ENCODE assay signal across 20 cellular contexts in the genomic region with DNA sequence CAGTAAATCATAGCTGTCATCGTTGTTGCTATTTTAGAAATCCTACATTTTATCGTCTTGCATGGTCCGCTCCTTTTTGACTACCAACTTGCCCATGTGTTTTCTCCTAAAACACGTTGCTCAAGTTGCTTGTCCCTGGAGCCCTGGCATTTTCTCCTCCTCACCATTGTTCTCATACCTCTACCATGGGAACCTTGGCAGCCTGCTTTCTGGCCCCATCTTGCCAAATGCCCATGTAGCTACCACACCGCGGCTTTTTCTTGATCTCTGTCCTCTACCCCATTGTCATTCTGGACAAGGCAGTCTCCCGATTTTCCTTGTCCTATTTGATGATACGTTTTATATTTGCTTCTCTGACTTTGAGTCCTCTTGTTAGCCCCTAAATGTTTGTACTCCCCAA. TPM values are rescaled to one million over a fixed set of nuclear protein-coding genes. Genes with fewer than 3 reads are reported as not detected.
A peak's percentile ranks its signal among the peaks of the same experiment; 100 is the strongest.
DNase-seq lines count a peak whose midpoint lies in the region; ATAC-seq and TF ChIP-seq lines count a peak whose summit lies in the region.
"Had no signal": no experiment of that assay in that cellular context is flagged by ENCODE, and none has a peak within 500 bp of the region (broad histone marks: within the 10 kb centered on the region; RNA-seq: fewer than 3 reads in every experiment).

No MANE protein-coding gene starts in this region.

- H3K9me3 ChIP-seq in breast epithelium: no peaks in the 10 kb centered on the region
- no peaks in the 10 kb centered on the region for H3K9me3 ChIP-seq in ascending aorta
- H3K9me3 ChIP-seq in psoas muscle: no peaks in the 10 kb centered on the region
- H3K9me3 ChIP-seq: A549 had no signal

- H3K36me3 ChIP-seq in breast epithelium (no peaks in the 10 kb centered on the region), ascending aorta (peaks cover 10 to 19% of the 10 kb centered on the region in 2 donors), psoas muscle (ENCODE audit: insufficient read depth in 1 of 2, low read depth in 1 of 2) (peaks cover 0 to 20% of the 10 kb centered on the region in 2 donors)

- TF ChIP-seq CTCF in MCF 10A (IDR thresholded peaks at IDR 0.05; ENCODE audit: unreplicated experiment) (no peak), breast epithelium (IDR thresholded peaks at IDR 0.05) (no peak), ascending aorta (IDR thresholded peaks at IDR 0.05) (no peak), psoas muscle (IDR thresholded peaks at IDR 0.05) (no peak)

- POLR2A ChIA-PET in MCF 10A (lab: Yijun Ruan, JAX): interaction anchor here (0.6 to 0.8 kb wide), 2 partner anchors 15 to 32 kb away, joined by 3 to 5 read pairs; no protein-coding TSS in a partner anchor

- peaks cover 15% of the 10 kb centered on the region for H3K4me1 Mint-ChIP-seq in MCF 10A (ENCODE audit: insufficient read depth, unreplicated experiment)
- H3K4me1 Mint-ChIP-seq: CD14-positive monocyte had no signal

- DNase-seq in MCF 10A (ENCODE audit: unreplicated experiment): no peak
- DNase-seq in breast epithelium (ENCODE audit: low spot score in 2 of 2): no peak
- no peak for DNase-seq in ascending aorta (ENCODE audit: low spot score in 2 of 2)
- DNase-seq in psoas muscle: no peak
- DNase-seq: GOT3, KG1, NCI-H1105 treated with DMSO at 0.1 percent for 48 hours, NCI-H2029 treated with DMSO at 0.1 percent for 48 hours, NCI-H226, NCI-H510A treated with DMSO at 0.1 percent for 48 hours, NCI-H748 treated with DMSO at 0.1 percent for 48 hours, SHP77 treated with DMSO at 0.1 percent for 48 hours had no signal

- intact Hi-C loops in MCF 10A (cut with micrococcal nuclease) (no loop called here), breast epithelium (cut with DNase I; ENCODE audit: low total_unique reads) (no loop called here), ascending aorta (cut with DNase I) (loop anchor here (2.0 to 10.0 kb wide), 3 partner anchors 23 to 479 kb away; a partner anchor contains a TSS), psoas muscle (cut with DNase I) (no loop called here)

- H3K27ac Mint-ChIP-seq in MCF 10A (ENCODE audit: low read depth, unreplicated experiment): peak overlapping the region; percentile 1
- H3K27ac Mint-ChIP-seq: B cell had no signal

- ATAC-seq in psoas muscle (peak in 3 of 4 donors; percentile 29 to 55 (median 49)), GM19035 (IDR thresholded peaks at IDR 0.05; ENCODE audit: unreplicated experiment) (no peak), HG03045 (IDR thresholded peaks at IDR 0.05; ENCODE audit: unreplicated experiment) (no peak), GM21529 (IDR thresholded peaks at IDR 0.05; ENCODE audit: unreplicated experiment) (no peak)
- ATAC-seq: A549, HCT116 had no signal

- peaks cover 26% of the 10 kb centered on the region for H3K36me3 Mint-ChIP-seq in MCF 10A (ENCODE audit: insufficient read depth, unreplicated experiment)

- H3K4me1 ChIP-seq in breast epithelium: no peaks in the 10 kb centered on the region
- H3K4me1 ChIP-seq in ascending aorta: peaks cover 16 to 54% of the 10 kb centered on the region in 2 donors
- peaks cover 34% of the 10 kb centered on the region for H3K4me1 ChIP-seq in psoas muscle
- H3K4me1 ChIP-seq: A549 had no signal

- no peaks in the 10 kb centered on the region for H3K27me3 Mint-ChIP-seq in MCF 10A (ENCODE audit: insufficient read depth, unreplicated experiment)
- H3K27me3 Mint-ChIP-seq: B cell had no signal

- CTCF ChIA-PET in MCF 10A (lab: Yijun Ruan, JAX): interaction anchor here (0.5 to 0.8 kb wide), 4 partner anchors 9 to 199 kb away, joined by 3 to 5 read pairs (median 3); no protein-coding TSS in a partner anchor

- BruUV-seq in MCF 10A (replicated peaks; lab: Mats Ljungman, UMichigan): no TSS peak

- no peaks in the 10 kb centered on the region for H3K27me3 ChIP-seq in breast epithelium
- H3K27me3 ChIP-seq in ascending aorta: no peaks in the 10 kb centered on the region
- H3K27me3 ChIP-seq in psoas muscle (ENCODE audit: insufficient read depth in 3 of 3, low read length in 2 of 3): no peaks in the 10 kb centered on the region

- no peak for TF ChIP-seq POLR2A in breast epithelium (IDR thresholded peaks at IDR 0.05)

- no peaks in the 10 kb centered on the region for H3K9me3 Mint-ChIP-seq in MCF 10A (ENCODE audit: unreplicated experiment)

- no peak overlapping the region for H3K4me3 Mint-ChIP-seq in MCF 10A (ENCODE audit: unreplicated experiment)
- H3K4me3 Mint-ChIP-seq: B cell, CD14-positive monocyte had no signal

- H3K27ac ChIP-seq in breast epithelium (no peak overlapping the region), ascending aorta (peak overlapping the region; percentile 48 to 91), psoas muscle (no peak overlapping the region)
- H3K27ac ChIP-seq: A549, RWPE1 had no signal

- H3K4me3 ChIP-seq in breast epithelium (no peak overlapping the region), ascending aorta (no peak overlapping the region), psoas muscle (no peak overlapping the region)
- H3K4me3 ChIP-seq: A549 had no signal

- WGBS in psoas muscle, 3 donors: 46 to 58% (median 51%) methylated on average over 8 of the region's 8 CpGs

RNA-seq across cellular contexts. Expression of a gene that starts 50.2 kb away (rescaled TPM):
- total RNA-seq in MCF 10A (2022) (86.0 and 90.7 TPM in 2 replicates), breast epithelium (10 to 100 TPM; 22.3 to 40.6 (median 26.5) TPM), ascending aorta (17.8 TPM), psoas muscle (10 to 100 TPM; 38.8 to 92.9 (median 76.7) TPM)
- 100 to 1,000 TPM in 2 of 3 donors, 10 to 100 TPM in 1; 69.9 to 191 (median 116) TPM for polyA plus RNA-seq in psoas muscle

RNA-seq across cellular contexts. Expression of a gene that starts 50.2 kb away (rescaled TPM):
- 8.1 and 8.5 TPM in 2 replicates for total RNA-seq in MCF 10A (2022)
- total RNA-seq in breast epithelium: 10 to 100 TPM; 17.0 to 54.9 (median 38.6) TPM
- 8.4 TPM for total RNA-seq in ascending aorta
- 10 to 100 TPM in 1 of 4 donors, 1 to 10 TPM in 3; 2.6 to 12.8 (median 6.7) TPM for total RNA-seq in psoas muscle
- polyA plus RNA-seq in psoas muscle: 10 to 100 TPM in 1 of 3 donors, 1 to 10 TPM in 1, under 1 TPM in 1; 0.70 to 17.2 (median 2.9) TPM

Comparison
In these comparisons a context has a peak if more than half of its experiments do, and no peak if none do; other contexts are left out.
1. H3K27ac ChIP-seq: peak in ascending aorta (2 of 2); none in breast epithelium (0 of 2) and psoas muscle (single experiment).
2. ATAC-seq: peak in psoas muscle (3 of 4); none in GM19035 (single experiment), HG03045 (single experiment) and GM21529 (single experiment).